In genomic region chr20:45450097-45450818, GRCh38 we compare ENCODE assay signal across 9 cellular contexts. TPM values are rescaled to one million over a fixed set of nuclear protein-coding genes. Genes with fewer than 3 reads are reported as not detected.
DNase-seq lines count a peak whose midpoint lies in the region; ATAC-seq, FAIRE-seq and TF ChIP-seq lines count a peak whose summit lies in the region.
"Had no signal": no experiment of that assay in that cellular context is flagged by ENCODE, and none has a peak within 500 bp of the region (broad histone marks: within the 10 kb centered on the region; RNA-seq: fewer than 3 reads in every experiment).

No MANE protein-coding gene starts in this region.

- FAIRE-seq in H54 (lab: Jason Lieb, UNC) = no peak

- peak; percentile 37 for ATAC-seq in CD4-positive, alpha-beta T cell (ENCODE audit: poor library complexity)
- ATAC-seq in central memory CD8-positive, alpha-beta T cell (replicated peaks; ENCODE audit: extremely low read depth, poor library complexity, severe bottlenecking) = peak; percentile 52
- ATAC-seq in lower lobe of right lung (peak; percentile 57 to 76), HG03135 (IDR thresholded peaks at IDR 0.05; ENCODE audit: unreplicated experiment) (no peak), HG03039 (IDR thresholded peaks at IDR 0.05; ENCODE audit: unreplicated experiment) (no peak)

- POLR2A ChIA-PET in CD4-positive, alpha-beta T cell (lab: Charles Lee) = interaction anchor here (1.0 to 1.6 kb wide), 3 partner anchors 77 to 87 kb away, joined by 3 to 6 read pairs (median 4); partner anchors contain the start of gene SYS1

- no peaks in the 10 kb centered on the region for H3K9me3 Mint-ChIP-seq in CD4-positive, alpha-beta T cell
- no peaks in the 10 kb centered on the region for H3K9me3 Mint-ChIP-seq in central memory CD8-positive, alpha-beta T cell

- no peak for DNase-seq in CD4-positive, alpha-beta T cell
- DNase-seq in H54 (ENCODE audit: insufficient read length, low spot score) = peak; percentile 29
- peak; percentile 35 for DNase-seq in NCI-H82 treated with DMSO at 0.1 percent for 48 hours (lab: John Stamatoyannopoulos, UW; ENCODE audit: unreplicated experiment)
- no peak for DNase-seq in central memory CD8-positive, alpha-beta T cell (ENCODE audit: low spot score in 2 of 2)
- DNase-seq in lower lobe of right lung = no peak
- DNase-seq in NCI-H2107 treated with DMSO at 0.1 percent for 48 hours (lab: John Stamatoyannopoulos, UW; ENCODE audit: unreplicated experiment) = no peak

- CTCF ChIA-PET in CD4-positive, alpha-beta T cell (lab: Charles Lee) = interaction anchor here (0.7 to 3.0 kb wide), 5 partner anchors 13 to 131 kb away, joined by 3 to 10 read pairs (median 8); partner anchors contain the start of gene SYS1

- no peak overlapping the region for H3K27ac Mint-ChIP-seq in CD4-positive, alpha-beta T cell
- H3K27ac Mint-ChIP-seq in central memory CD8-positive, alpha-beta T cell (ENCODE audit: low read depth) = no peak overlapping the region

- peaks cover 6% of the 10 kb centered on the region for H3K27me3 ChIP-seq in CD4-positive, alpha-beta T cell (ENCODE audit: control insufficient read depth, insufficient read depth, low read length)
- H3K27me3 ChIP-seq in lower lobe of right lung (ENCODE audit: low read depth) = no peaks in the 10 kb centered on the region

- peaks cover 20% of the 10 kb centered on the region for H3K27me3 Mint-ChIP-seq in CD4-positive, alpha-beta T cell
- H3K27me3 Mint-ChIP-seq in central memory CD8-positive, alpha-beta T cell = no peaks in the 10 kb centered on the region

- H3K27ac ChIP-seq in CD4-positive, alpha-beta T cell (ENCODE audit: low read depth, low read length) = no peak overlapping the region
- H3K27ac ChIP-seq in lower lobe of right lung = no peak overlapping the region

- no peaks in the 10 kb centered on the region for H3K9me3 ChIP-seq in CD4-positive, alpha-beta T cell (ENCODE audit: control insufficient read depth, low read length)
- no peaks in the 10 kb centered on the region for H3K9me3 ChIP-seq in lower lobe of right lung

- no peak overlapping the region for H3K4me3 Mint-ChIP-seq in CD4-positive, alpha-beta T cell
- H3K4me3 Mint-ChIP-seq in central memory CD8-positive, alpha-beta T cell = no peak overlapping the region

- no peak for TF ChIP-seq POLR2A in H54 (IDR thresholded peaks at IDR 0.05; ENCODE audit: low read depth, low read length)

- TF ChIP-seq CTCF in CD4-positive, alpha-beta T cell (IDR thresholded peaks at IDR 0.05) = peak; percentile 74
- TF ChIP-seq CTCF in lower lobe of right lung (IDR thresholded peaks at IDR 0.05) = peak; percentile 63

- no peak overlapping the region for H3K4me3 ChIP-seq in lower lobe of right lung

- no peaks in the 10 kb centered on the region for H3K36me3 Mint-ChIP-seq in CD4-positive, alpha-beta T cell (ENCODE audit: low read depth)
- peaks cover 3% of the 10 kb centered on the region for H3K36me3 Mint-ChIP-seq in central memory CD8-positive, alpha-beta T cell (ENCODE audit: insufficient read depth)

- H3K4me1 Mint-ChIP-seq in CD4-positive, alpha-beta T cell (ENCODE audit: low read depth) = peaks cover 12% of the 10 kb centered on the region
- H3K4me1 Mint-ChIP-seq in central memory CD8-positive, alpha-beta T cell = peaks cover 13% of the 10 kb centered on the region

- intact Hi-C loops in CD4-positive, alpha-beta T cell (cut with DNase I, micrococcal nuclease) = loop anchor here (1.0 to 2.0 kb wide), 2 partner anchors 87 to 131 kb away; partner anchors contain the start of gene SYS1 (in 1 of the 2)
- intact Hi-C loops in lower lobe of right lung (cut with DNase I) = no loop called here

- no peaks in the 10 kb centered on the region for H3K4me1 ChIP-seq in lower lobe of right lung

- no peaks in the 10 kb centered on the region for H3K36me3 ChIP-seq in lower lobe of right lung

RNA-seq across cellular contexts. Expression of gene WFDC2, which starts 19.3 kb away (rescaled TPM):
- total RNA-seq in CD4-positive, alpha-beta T cell = not detected
- 172 TPM for total RNA-seq in lower lobe of right lung
- total RNA-seq: pulmonary artery endothelial cell had no signal

RNA-seq across cellular contexts. Expression of gene PIGT, which starts 34.3 kb away (rescaled TPM):
- total RNA-seq in CD4-positive, alpha-beta T cell = 100 to 1,000 TPM; 157 to 163 TPM
- total RNA-seq in lower lobe of right lung = 78.7 TPM

RNA-seq across cellular contexts. Expression of gene DBNDD2, which starts 42.2 kb away (rescaled TPM):
- 10 to 100 TPM; 13.2 to 15.7 TPM for total RNA-seq in CD4-positive, alpha-beta T cell
- total RNA-seq in lower lobe of right lung = 82.2 TPM

Comparison
In these comparisons a context has a peak if more than half of its experiments do, and no peak if none do; other contexts are left out.
1. ATAC-seq: peak in CD4-positive, alpha-beta T cell (single experiment), central memory CD8-positive, alpha-beta T cell (single experiment) and lower lobe of right lung (2 of 2); none in HG03135 (single experiment) and HG03039 (single experiment).
2. DNase-seq: peak in H54 (single experiment) and NCI-H82 treated with DMSO at 0.1 percent for 48 hours (single experiment); none in CD4-positive, alpha-beta T cell (0 of 10), central memory CD8-positive, alpha-beta T cell (0 of 2), lower lobe of right lung (single experiment) and NCI-H2107 treated with DMSO at 0.1 percent for 48 hours (single experiment).
3. RNA of gene WFDC2, which starts 19.3 kb away (total RNA-seq): 172 TPM in lower lobe of right lung (single experiment); not detected in CD4-positive, alpha-beta T cell; every median in the first group is over 100 times any median in the second.